ENCODE assay signal across 1 cellular context in the genomic region with DNA sequence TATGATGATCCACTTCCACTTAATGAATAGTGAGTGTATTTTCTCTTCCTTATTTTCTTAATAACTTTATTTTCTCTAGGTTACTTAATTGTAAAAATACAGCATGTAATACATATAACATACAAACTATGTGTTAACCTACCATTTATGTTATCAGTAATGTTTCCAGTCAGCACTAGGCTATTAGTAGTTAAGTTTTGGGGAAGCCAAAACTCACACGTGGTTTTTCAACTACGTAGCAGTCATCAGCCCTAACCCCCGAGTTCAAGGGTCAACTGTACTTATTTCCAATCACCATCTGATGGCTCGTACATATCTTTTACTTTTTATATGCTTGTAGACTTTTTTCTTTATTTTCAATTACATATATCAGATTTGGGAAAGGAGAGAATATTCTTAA.
TF ChIP-seq lines count a peak whose summit lies in the region.

No MANE protein-coding gene starts in this region.

TF ChIP-seq in GM12878, 131 proteins besides CTCF, POLR2A, EP300 and RAD21 (continued from another document):
- TF ChIP-seq, protein P1, sequence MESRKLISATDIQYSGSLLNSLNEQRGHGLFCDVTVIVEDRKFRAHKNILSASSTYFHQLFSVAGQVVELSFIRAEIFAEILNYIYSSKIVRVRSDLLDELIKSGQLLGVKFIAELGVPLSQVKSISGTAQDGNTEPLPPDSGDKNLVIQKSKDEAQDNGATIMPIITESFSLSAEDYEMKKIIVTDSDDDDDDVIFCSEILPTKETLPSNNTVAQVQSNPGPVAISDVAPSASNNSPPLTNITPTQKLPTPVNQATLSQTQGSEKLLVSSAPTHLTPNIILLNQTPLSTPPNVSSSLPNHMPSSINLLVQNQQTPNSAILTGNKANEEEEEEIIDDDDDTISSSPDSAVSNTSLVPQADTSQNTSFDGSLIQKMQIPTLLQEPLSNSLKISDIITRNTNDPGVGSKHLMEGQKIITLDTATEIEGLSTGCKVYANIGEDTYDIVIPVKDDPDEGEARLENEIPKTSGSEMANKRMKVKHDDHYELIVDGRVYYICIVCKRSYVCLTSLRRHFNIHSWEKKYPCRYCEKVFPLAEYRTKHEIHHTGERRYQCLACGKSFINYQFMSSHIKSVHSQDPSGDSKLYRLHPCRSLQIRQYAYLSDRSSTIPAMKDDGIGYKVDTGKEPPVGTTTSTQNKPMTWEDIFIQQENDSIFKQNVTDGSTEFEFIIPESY (IDR thresholded peaks at IDR 0.05) = no peak
- TF ChIP-seq NR2C2 (IDR thresholded peaks at IDR 0.05; ENCODE audit: borderline replicate concordance, control insufficient read depth, insufficient read length, low read depth) (no peak), POLR2AphosphoS5 (IDR thresholded peaks at IDR 0.05; ENCODE audit: low read length) (no peak), FOS (IDR thresholded peaks at IDR 0.05; ENCODE audit: borderline replicate concordance, extremely low read depth, insufficient read length) (no peak), ZBED1 (IDR thresholded peaks at IDR 0.05; ENCODE audit: borderline replicate concordance) (no peak), LARP7 (IDR thresholded peaks at IDR 0.05) (no peak), NR2F1 (conservative IDR thresholded peaks at IDR 0.05) (peak; percentile 93), SUZ12 (IDR thresholded peaks at IDR 0.05; ENCODE audit: unreplicated experiment) (no peak), RBBP5 (conservative IDR thresholded peaks at IDR 0.05) (no peak), ZNF207 (IDR thresholded peaks at IDR 0.05; ENCODE audit: borderline replicate concordance) (no peak), ATF7 (IDR thresholded peaks at IDR 0.05; ENCODE audit: low read depth) (0 out of 2 replicates have a peak, but pooled peaks have one; percentile 30), CREB1 (IDR thresholded peaks at IDR 0.05; ENCODE audit: low read depth) (no peak), MTA2 (IDR thresholded peaks at IDR 0.05; ENCODE audit: low read depth) (peak; percentile 88; the same call in 1 of the 2 replicates), IKZF1 (conservative IDR thresholded peaks at IDR 0.05) (no peak), WRNIP1 (IDR thresholded peaks at IDR 0.05; ENCODE audit: borderline replicate concordance, low read depth, low read length) (no peak), RFX5 (IDR thresholded peaks at IDR 0.05; ENCODE audit: low read depth, low read length) (no peak), TBL1XR1 (IDR thresholded peaks at IDR 0.05; ENCODE audit: low read depth, low read length) (no peak), TAF1 (IDR thresholded peaks at IDR 0.05; ENCODE audit: borderline replicate concordance, low read depth, low read length) (no peak), CHD4 (IDR thresholded peaks at IDR 0.05) (no peak), ETV6 (conservative IDR thresholded peaks at IDR 0.05 in 1 of 2, IDR thresholded peaks at IDR 0.05 in 1 of 2; ENCODE audit: borderline replicate concordance in 1 of 2, low read depth in 1 of 2) (no peak), TCF12 (IDR thresholded peaks at IDR 0.05; ENCODE audit: low read depth, low read length) (no peak), POLR2AphosphoS2 (IDR thresholded peaks at IDR 0.05; ENCODE audit: low read depth, low read length) (no peak), ZNF384 (IDR thresholded peaks at IDR 0.05; ENCODE audit: borderline replicate concordance, low read depth, low read length) (no peak), HDAC6 (IDR thresholded peaks at IDR 0.05; ENCODE audit: unreplicated experiment) (no peak), HCFC1 (IDR thresholded peaks at IDR 0.05; ENCODE audit: low read length) (no peak), NFXL1 (IDR thresholded peaks at IDR 0.05; ENCODE audit: borderline replicate concordance) (no peak), YBX1 (IDR thresholded peaks at IDR 0.05) (no peak), EZH2 (IDR thresholded peaks at IDR 0.05; ENCODE audit: borderline replicate concordance, control insufficient read depth, low read depth, low read length) (no peak), MEF2B (IDR thresholded peaks at IDR 0.05; ENCODE audit: partially characterized antibody, poor library complexity, severe bottlenecking) (peak; percentile 41), ZSCAN29 (IDR thresholded peaks at IDR 0.05) (no peak), POU2F2 (IDR thresholded peaks at IDR 0.05; ENCODE audit: borderline replicate concordance, low read depth, low read length) (no peak), JUNB (IDR thresholded peaks at IDR 0.05) (no peak)
- TF ChIP-seq, protein P2, sequence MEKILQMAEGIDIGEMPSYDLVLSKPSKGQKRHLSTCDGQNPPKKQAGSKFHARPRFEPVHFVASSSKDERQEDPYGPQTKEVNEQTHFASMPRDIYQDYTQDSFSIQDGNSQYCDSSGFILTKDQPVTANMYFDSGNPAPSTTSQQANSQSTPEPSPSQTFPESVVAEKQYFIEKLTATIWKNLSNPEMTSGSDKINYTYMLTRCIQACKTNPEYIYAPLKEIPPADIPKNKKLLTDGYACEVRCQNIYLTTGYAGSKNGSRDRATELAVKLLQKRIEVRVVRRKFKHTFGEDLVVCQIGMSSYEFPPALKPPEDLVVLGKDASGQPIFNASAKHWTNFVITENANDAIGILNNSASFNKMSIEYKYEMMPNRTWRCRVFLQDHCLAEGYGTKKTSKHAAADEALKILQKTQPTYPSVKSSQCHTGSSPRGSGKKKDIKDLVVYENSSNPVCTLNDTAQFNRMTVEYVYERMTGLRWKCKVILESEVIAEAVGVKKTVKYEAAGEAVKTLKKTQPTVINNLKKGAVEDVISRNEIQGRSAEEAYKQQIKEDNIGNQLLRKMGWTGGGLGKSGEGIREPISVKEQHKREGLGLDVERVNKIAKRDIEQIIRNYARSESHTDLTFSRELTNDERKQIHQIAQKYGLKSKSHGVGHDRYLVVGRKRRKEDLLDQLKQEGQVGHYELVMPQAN (conservative IDR thresholded peaks at IDR 0.05) = no peak
- TF ChIP-seq, protein P3, sequence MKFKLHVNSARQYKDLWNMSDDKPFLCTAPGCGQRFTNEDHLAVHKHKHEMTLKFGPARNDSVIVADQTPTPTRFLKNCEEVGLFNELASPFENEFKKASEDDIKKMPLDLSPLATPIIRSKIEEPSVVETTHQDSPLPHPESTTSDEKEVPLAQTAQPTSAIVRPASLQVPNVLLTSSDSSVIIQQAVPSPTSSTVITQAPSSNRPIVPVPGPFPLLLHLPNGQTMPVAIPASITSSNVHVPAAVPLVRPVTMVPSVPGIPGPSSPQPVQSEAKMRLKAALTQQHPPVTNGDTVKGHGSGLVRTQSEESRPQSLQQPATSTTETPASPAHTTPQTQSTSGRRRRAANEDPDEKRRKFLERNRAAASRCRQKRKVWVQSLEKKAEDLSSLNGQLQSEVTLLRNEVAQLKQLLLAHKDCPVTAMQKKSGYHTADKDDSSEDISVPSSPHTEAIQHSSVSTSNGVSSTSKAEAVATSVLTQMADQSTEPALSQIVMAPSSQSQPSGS (IDR thresholded peaks at IDR 0.05; ENCODE audit: low read length) = no peak
- TF ChIP-seq, protein P4, sequence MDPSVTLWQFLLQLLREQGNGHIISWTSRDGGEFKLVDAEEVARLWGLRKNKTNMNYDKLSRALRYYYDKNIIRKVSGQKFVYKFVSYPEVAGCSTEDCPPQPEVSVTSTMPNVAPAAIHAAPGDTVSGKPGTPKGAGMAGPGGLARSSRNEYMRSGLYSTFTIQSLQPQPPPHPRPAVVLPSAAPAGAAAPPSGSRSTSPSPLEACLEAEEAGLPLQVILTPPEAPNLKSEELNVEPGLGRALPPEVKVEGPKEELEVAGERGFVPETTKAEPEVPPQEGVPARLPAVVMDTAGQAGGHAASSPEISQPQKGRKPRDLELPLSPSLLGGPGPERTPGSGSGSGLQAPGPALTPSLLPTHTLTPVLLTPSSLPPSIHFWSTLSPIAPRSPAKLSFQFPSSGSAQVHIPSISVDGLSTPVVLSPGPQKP (IDR thresholded peaks at IDR 0.05; ENCODE audit: low read depth, low read length) = no peak
- TF ChIP-seq, protein P5, sequence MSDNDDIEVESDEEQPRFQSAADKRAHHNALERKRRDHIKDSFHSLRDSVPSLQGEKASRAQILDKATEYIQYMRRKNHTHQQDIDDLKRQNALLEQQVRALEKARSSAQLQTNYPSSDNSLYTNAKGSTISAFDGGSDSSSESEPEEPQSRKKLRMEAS (IDR thresholded peaks at IDR 0.05; ENCODE audit: low read depth, low read length) = no peak
- TF ChIP-seq, protein P6, sequence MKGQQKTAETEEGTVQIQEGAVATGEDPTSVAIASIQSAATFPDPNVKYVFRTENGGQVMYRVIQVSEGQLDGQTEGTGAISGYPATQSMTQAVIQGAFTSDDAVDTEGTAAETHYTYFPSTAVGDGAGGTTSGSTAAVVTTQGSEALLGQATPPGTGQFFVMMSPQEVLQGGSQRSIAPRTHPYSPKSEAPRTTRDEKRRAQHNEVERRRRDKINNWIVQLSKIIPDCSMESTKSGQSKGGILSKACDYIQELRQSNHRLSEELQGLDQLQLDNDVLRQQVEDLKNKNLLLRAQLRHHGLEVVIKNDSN (IDR thresholded peaks at IDR 0.05; ENCODE audit: borderline replicate concordance, extremely low read length, insufficient read depth, low read depth, low read length) = no peak
- TF ChIP-seq, protein P7, sequence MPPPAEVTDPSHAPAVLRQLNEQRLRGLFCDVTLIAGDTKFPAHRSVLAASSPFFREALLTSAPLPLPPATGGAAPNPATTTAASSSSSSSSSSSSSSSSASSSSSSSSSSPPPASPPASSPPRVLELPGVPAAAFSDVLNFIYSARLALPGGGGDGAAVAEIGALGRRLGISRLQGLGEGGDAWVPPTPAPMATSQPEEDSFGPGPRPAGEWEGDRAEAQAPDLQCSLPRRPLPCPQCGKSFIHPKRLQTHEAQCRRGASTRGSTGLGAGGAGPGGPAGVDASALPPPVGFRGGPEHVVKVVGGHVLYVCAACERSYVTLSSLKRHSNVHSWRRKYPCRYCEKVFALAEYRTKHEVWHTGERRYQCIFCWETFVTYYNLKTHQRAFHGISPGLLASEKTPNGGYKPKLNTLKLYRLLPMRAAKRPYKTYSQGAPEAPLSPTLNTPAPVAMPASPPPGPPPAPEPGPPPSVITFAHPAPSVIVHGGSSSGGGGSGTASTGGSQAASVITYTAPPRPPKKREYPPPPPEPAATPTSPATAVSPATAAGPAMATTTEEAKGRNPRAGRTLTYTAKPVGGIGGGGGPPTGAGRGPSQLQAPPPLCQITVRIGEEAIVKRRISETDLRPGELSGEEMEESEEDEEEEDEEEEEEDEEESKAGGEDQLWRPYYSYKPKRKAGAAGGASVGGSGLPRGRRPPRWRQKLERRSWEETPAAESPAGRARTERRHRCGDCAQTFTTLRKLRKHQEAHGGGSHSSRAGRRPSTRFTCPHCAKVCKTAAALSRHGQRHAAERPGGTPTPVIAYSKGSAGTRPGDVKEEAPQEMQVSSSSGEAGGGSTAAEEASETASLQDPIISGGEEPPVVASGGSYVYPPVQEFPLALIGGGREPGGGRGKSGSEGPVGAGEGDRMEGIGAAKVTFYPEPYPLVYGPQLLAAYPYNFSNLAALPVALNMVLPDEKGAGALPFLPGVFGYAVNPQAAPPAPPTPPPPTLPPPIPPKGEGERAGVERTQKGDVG (CRISPR knock-in tag; IDR thresholded peaks at IDR 0.05) = no peak
TF ChIP-seq in GM12878: peak in this region for 8.
